ENCODE assay signal across 8 cellular contexts in genomic region chr1:170530972-170531757, GRCh38. TPM values are rescaled to one million over a fixed set of nuclear protein-coding genes. Genes with fewer than 3 reads are reported as not detected.
DNase-seq lines count a peak whose midpoint lies in the region; ATAC-seq and TF ChIP-seq lines count a peak whose summit lies in the region.

No MANE protein-coding gene starts in this region.

- ATAC-seq in RWPE2 (ENCODE audit: low read depth) = no peak
- ATAC-seq in heart left ventricle = peak in 3 of 4 donors; percentile 1 to 3 (median 3)

- no peak for TF ChIP-seq CTCF in RWPE2 (IDR thresholded peaks at IDR 0.05; ENCODE audit: poor library complexity, severe bottlenecking)
- TF ChIP-seq CTCF in heart left ventricle (IDR thresholded peaks at IDR 0.05) = no peak

- DNase-seq in stimulated activated CD4-positive, alpha-beta T cell treated with anti-CD3 and anti-CD28 coated beads, Interleukin-15, amount 100 ng/mL, for 24 hours = peak; percentile 15
- no peak for DNase-seq in stimulated activated CD4-positive, alpha-beta T cell treated with anti-CD3 and anti-CD28 coated beads, Interleukin-2, amount 100 ng/mL, for 48 hours
- DNase-seq in RWPE2 (ENCODE audit: low spot score) (no peak), heart left ventricle (peak in 3 of 5 donors; percentile 12 to 28 (median 25)), skeletal muscle cell (ENCODE audit: low read depth) (no peak), cortex of kidney (lab: John Stamatoyannopoulos, UW) (no peak), NCI-H510A treated with DMSO at 0.1 percent for 48 hours (lab: John Stamatoyannopoulos, UW) (no peak), CD1c-positive myeloid dendritic cell (ENCODE audit: extremely low spot score) (no peak)

- peaks cover 23% of the 10 kb centered on the region for H3K36me3 ChIP-seq in RWPE2 (ENCODE audit: low read depth)
- no peaks in the 10 kb centered on the region for H3K36me3 ChIP-seq in heart left ventricle

- intact Hi-C loops in heart left ventricle (cut with DNase I) = loop anchor here in 9 of 10 donors (2.0 to 10.0 kb wide), 14 partner anchors 36 to 596 kb away; partner anchors contain the start of genes PRRX1 (in 5 of the 9), NTMT2 (in 4 of the 9) and KIFAP3 (in 2 of the 9)

- H3K4me3 ChIP-seq in RWPE2 (ENCODE audit: severe bottlenecking) = peak overlapping the region; percentile 65
- H3K4me3 ChIP-seq in heart left ventricle = peak overlapping the region; percentile 36 to 82 (median 72)
- H3K4me3 ChIP-seq in skeletal muscle cell (ENCODE audit: low read depth, low read length) = peak overlapping the region; percentile 68

- no peaks in the 10 kb centered on the region for H3K27me3 ChIP-seq in RWPE2 (ENCODE audit: insufficient read depth, poor library complexity, severe bottlenecking)
- H3K27me3 ChIP-seq in heart left ventricle = no peaks in the 10 kb centered on the region

- H3K27ac ChIP-seq in RWPE2 (ENCODE audit: poor library complexity, severe bottlenecking) (peak overlapping the region; percentile 60), heart left ventricle (peak overlapping the region; percentile 89 to 96 (median 92))

- H3K9me3 ChIP-seq in RWPE2 (ENCODE audit: severe bottlenecking) (no peaks in the 10 kb centered on the region), heart left ventricle (no peaks in the 10 kb centered on the region)

- TF ChIP-seq POLR2A in heart left ventricle (IDR thresholded peaks at IDR 0.05) = no peak

- H3K4me1 ChIP-seq in RWPE2 (ENCODE audit: insufficient read depth, poor library complexity, severe bottlenecking) (peaks cover 15% of the 10 kb centered on the region), heart left ventricle (peaks cover 0 to 25% (median 12%) of the 10 kb centered on the region in 12 donors)

- WGBS in heart left ventricle, 4 donors = 12 to 31% (median 17%) methylated on average over 29 of the region's 29 CpGs

RNA-seq across cellular contexts. Expression of gene GORAB, which starts 0.8 kb away (rescaled TPM):
- 10 to 100 TPM in 2 of 9 donors, 1 to 10 TPM in 7; 4.7 to 15.5 (median 7.6) TPM for total RNA-seq in heart left ventricle
- polyA plus RNA-seq in heart left ventricle = 1 to 10 TPM; 5.0 to 7.3 TPM

Comparison
In these comparisons a context has a peak if more than half of its experiments do, and no peak if none do; other contexts are left out.
1. DNase-seq: peak in stimulated activated CD4-positive, alpha-beta T cell treated with anti-CD3 and anti-CD28 coated beads, Interleukin-15, amount 100 ng/mL, for 24 hours (single experiment) and heart left ventricle (3 of 5); none in stimulated activated CD4-positive, alpha-beta T cell treated with anti-CD3 and anti-CD28 coated beads, Interleukin-2, amount 100 ng/mL, for 48 hours (0 of 2), RWPE2 (single experiment), skeletal muscle cell (single experiment), cortex of kidney (single experiment), NCI-H510A treated with DMSO at 0.1 percent for 48 hours (single experiment) and CD1c-positive myeloid dendritic cell (single experiment).
2. Peak in every context shown above with its lines, with median percentiles within 50 percentile points of each other: H3K4me3 ChIP-seq.